Comparison of ENCODE assay signal across 8 cellular contexts in genomic region chr5:138337685-138338410, GRCh38. TPM values are rescaled to one million over a fixed set of nuclear protein-coding genes. Genes with fewer than 3 reads are reported as not detected.
A peak's percentile ranks its signal among the peaks of the same experiment; 100 is the strongest.
DNase-seq lines count a peak whose midpoint lies in the region; ATAC-seq, FAIRE-seq and TF ChIP-seq lines count a peak whose summit lies in the region.

Gene FAM53C, plus strand, starts transcription at chr5:138338266. Its CDS starts 3,070 bp downstream, at chr5:138341336.

- H3K9me3 ChIP-seq in HUES6 (ENCODE audit: control insufficient read depth, insufficient read depth, low read depth, low read length), result no peaks in the 10 kb centered on the region
- H3K9me3 ChIP-seq in OCI-LY7 (ENCODE audit: low read length), result no peaks in the 10 kb centered on the region
- H3K9me3 ChIP-seq in endothelial cell of umbilical vein (replicated peaks; ENCODE audit: control insufficient read depth, insufficient read depth, low read length), result no peaks in the 10 kb centered on the region
- no peaks in the 10 kb centered on the region for H3K9me3 ChIP-seq in mononuclear cell (ENCODE audit: low read depth, low read length)

- no TSS peak for BruUV-seq in Calu3 (replicated peaks; lab: Mats Ljungman, UMichigan)
- BruUV-seq in OCI-LY7 (replicated peaks; lab: Mats Ljungman, UMichigan), result no TSS peak
- no TSS peak for BruUV-seq in endothelial cell of umbilical vein (replicated peaks; lab: Mats Ljungman, UMichigan)

- H3K9me3 Mint-ChIP-seq in Calu3 (ENCODE audit: low read depth, unreplicated experiment), result no peaks in the 10 kb centered on the region

- peak; percentile 100 for TF ChIP-seq POLR2A in endothelial cell of umbilical vein (IDR thresholded peaks at IDR 0.05; ENCODE audit: low read depth, low read length)

- H3K27ac ChIP-seq in HUES6 (ENCODE audit: low read depth, low read length) (peak within 1 kb of the TSS; percentile 100), OCI-LY7 (ENCODE audit: low read depth, low read length, poor library complexity, severe bottlenecking) (peak within 1 kb of the TSS; percentile 67), endothelial cell of umbilical vein (ENCODE audit: insufficient read depth, low read depth, low read length) (peak within 1 kb of the TSS; percentile 81)

- no peak for TF ChIP-seq CTCF in Calu3 (IDR thresholded peaks at IDR 0.05; ENCODE audit: unreplicated experiment)
- TF ChIP-seq CTCF in OCI-LY7 (conservative IDR thresholded peaks at IDR 0.05; ENCODE audit: low read length), result 0 out of 2 replicates have a peak, but pooled peaks have one; percentile 23
- no peak for TF ChIP-seq CTCF in endothelial cell of umbilical vein (IDR thresholded peaks at IDR 0.05; ENCODE audit: extremely low read depth in 1 of 2, insufficient read depth in 1 of 2, low read depth in 1 of 2, low read length in 2 of 2)

- H3K4me3 Mint-ChIP-seq in Calu3 (ENCODE audit: low read depth, unreplicated experiment), result peak within 1 kb of the TSS; percentile 87

- peak within 1 kb of the TSS; percentile 99 for H3K27ac Mint-ChIP-seq in Calu3 (ENCODE audit: unreplicated experiment)

- H3K27me3 ChIP-seq in HUES6 (ENCODE audit: control insufficient read depth, insufficient read depth, low read length), result no peaks in the 10 kb centered on the region
- no peaks in the 10 kb centered on the region for H3K27me3 ChIP-seq in endothelial cell of umbilical vein (ENCODE audit: control insufficient read depth in 2 of 2, insufficient read depth in 2 of 2, low read length in 2 of 2)
- H3K27me3 ChIP-seq in mononuclear cell (ENCODE audit: insufficient read depth, low read length), result no peaks in the 10 kb centered on the region

- H4K20me1 ChIP-seq in OCI-LY7 (ENCODE audit: insufficient read depth, low read length) (peaks cover 16% of the 10 kb centered on the region; the same call in 1 of the 2 replicates), endothelial cell of umbilical vein (replicated peaks; ENCODE audit: control insufficient read depth, extremely low read depth, insufficient read depth, low read length) (no peaks in the 10 kb centered on the region)

- peaks cover 34% of the 10 kb centered on the region; the same call in 1 of the 2 replicates for H3K79me2 ChIP-seq in OCI-LY7 (ENCODE audit: insufficient read depth, low read depth, low read length)
- H3K79me2 ChIP-seq in endothelial cell of umbilical vein (ENCODE audit: control insufficient read depth, insufficient read depth, low read length), result peaks cover 34% of the 10 kb centered on the region

- dilution Hi-C loops in endothelial cell of umbilical vein (cut with MboI; ENCODE audit: extremely low pct_ligation_motif_present, low sequenced_read_pairs), result no loop called here

- peak; percentile 80 for ATAC-seq in GM21390 (IDR thresholded peaks at IDR 0.05; ENCODE audit: unreplicated experiment)

- intact Hi-C loops in Calu3 (cut with micrococcal nuclease; ENCODE audit: unreplicated experiment), result loop anchor here (5.0 kb wide), 1 partner anchor 116 kb away; no protein-coding TSS in a partner anchor
- intact Hi-C loops in OCI-LY7 (cut with micrococcal nuclease; ENCODE audit: unreplicated experiment), result loop anchor here (5.0 kb wide), 2 partner anchors 161 to 204 kb away; partner anchors contain the start of genes BRD8, ETF1 and KIF20A
- intact Hi-C loops in endothelial cell of umbilical vein (cut with micrococcal nuclease), result loop anchor here (1.0 to 5.0 kb wide), 2 partner anchors 14 to 116 kb away; partner anchors contain the start of gene KDM3B

- H3K9me2 ChIP-seq in OCI-LY7 (ENCODE audit: insufficient read depth, low read length), result no peaks in the 10 kb centered on the region

- H3K36me3 Mint-ChIP-seq in Calu3 (ENCODE audit: insufficient read depth, unreplicated experiment), result peaks cover 61% of the 10 kb centered on the region

- no peaks in the 10 kb centered on the region for H3K27me3 Mint-ChIP-seq in Calu3 (ENCODE audit: unreplicated experiment)

- peaks cover 26% of the 10 kb centered on the region for H3K36me3 ChIP-seq in HUES6 (ENCODE audit: control insufficient read depth, insufficient read depth, low read length)
- peaks cover 20% of the 10 kb centered on the region for H3K36me3 ChIP-seq in OCI-LY7 (ENCODE audit: insufficient read depth, low read length)
- peaks cover 0 to 3% of the 10 kb centered on the region in 2 experiments for H3K36me3 ChIP-seq in endothelial cell of umbilical vein (ENCODE audit: control insufficient read depth in 2 of 2, extremely low read depth in 1 of 2, insufficient read depth in 2 of 2, low read length in 2 of 2)

- H3K4me1 Mint-ChIP-seq in Calu3 (ENCODE audit: low read depth, unreplicated experiment), result peaks cover 10% of the 10 kb centered on the region

- H3K4me1 ChIP-seq in HUES6 (ENCODE audit: control insufficient read depth, insufficient read depth, low read length), result peaks cover 15% of the 10 kb centered on the region; the same call in 1 of the 2 replicates
- peaks cover 26% of the 10 kb centered on the region for H3K4me1 ChIP-seq in OCI-LY7 (ENCODE audit: insufficient read depth, low read length, poor library complexity, severe bottlenecking)
- H3K4me1 ChIP-seq in endothelial cell of umbilical vein (ENCODE audit: control insufficient read depth, extremely low read depth, insufficient read depth, low read length), result peaks cover 13% of the 10 kb centered on the region
- H3K4me1 ChIP-seq in mononuclear cell (ENCODE audit: insufficient read depth, low read length), result peaks cover 35% of the 10 kb centered on the region

- H3K9me1 ChIP-seq in endothelial cell of umbilical vein (replicated peaks; ENCODE audit: control insufficient read depth, extremely low read depth, insufficient read depth, low read length), result no peaks in the 10 kb centered on the region

- peak within 1 kb of the TSS; percentile 99 for H3K9ac ChIP-seq in HUES6 (ENCODE audit: low read length)
- H3K9ac ChIP-seq in endothelial cell of umbilical vein (replicated peaks; ENCODE audit: extremely low read depth, insufficient read depth, low read length), result peak within 1 kb of the TSS; percentile 81

- CTCF ChIA-PET in Calu3 (lab: Charles Lee), result interaction anchor here (0.6 to 3.6 kb wide), 4 partner anchors 15 to 831 kb away, joined by 3 to 54 read pairs (median 4); partner anchors contain the start of gene KDM3B
- CTCF ChIA-PET in OCI-LY7 (lab: Charles Lee; ENCODE audit: unreplicated experiment), result interaction anchor here (3.6 kb wide), 1 partner anchor 15 kb away, joined by 34 read pairs; the partner anchor contains the start of gene KDM3B
- CTCF ChIA-PET in endothelial cell of umbilical vein (lab: Charles Lee), result interaction anchor here (1.9 to 4.1 kb wide), 2 partner anchors 15 to 114 kb away, joined by 6 to 64 read pairs; partner anchors contain the start of gene KDM3B

- H2AFZ ChIP-seq in OCI-LY7 (ENCODE audit: low read length) (peak within 1 kb of the TSS; percentile 96), endothelial cell of umbilical vein (ENCODE audit: low read depth, low read length) (peak within 1 kb of the TSS; percentile 74)

- POLR2A ChIA-PET in OCI-LY7 (lab: Charles Lee), result interaction anchor here (0.6 to 6.1 kb wide), 5 partner anchors 9 to 256 kb away, joined by 3 to 102 read pairs (median 3); partner anchors contain the start of gene KDM3B
- POLR2A ChIA-PET in endothelial cell of umbilical vein (lab: Charles Lee), result interaction anchor here (0.5 to 4.3 kb wide), 7 partner anchors 12 to 160 kb away, joined by 3 to 58 read pairs (median 4); partner anchors contain the start of gene KDM3B

- peak within 1 kb of the TSS; percentile 99 for H3K4me2 ChIP-seq in OCI-LY7 (ENCODE audit: low read length)
- peak within 1 kb of the TSS; percentile 59 for H3K4me2 ChIP-seq in endothelial cell of umbilical vein (ENCODE audit: insufficient read depth, low read length)

- peak; percentile 90 for FAIRE-seq in endothelial cell of umbilical vein (lab: Jason Lieb, UNC)

- peak; percentile 97 for DNase-seq in Calu3
- DNase-seq in OCI-LY7 (ENCODE audit: low spot score), result peak; percentile 96
- DNase-seq in activated T-cell treated with anti-CD3 and anti-CD28 coated beads for 1 hour (ENCODE audit: low read depth), result peak; percentile 95
- DNase-seq in endothelial cell of umbilical vein (ENCODE audit: low read depth, low spot score), result peak; percentile 95
- peak; percentile 87 for DNase-seq in stimulated activated CD8-positive, alpha-beta memory T cell treated with anti-CD3 and anti-CD28 coated beads, Interleukin-2, amount 100 ng/mL, for 48 hours (ENCODE audit: low read depth in 2 of 2)

- H3K4me3 ChIP-seq in HUES6 (ENCODE audit: low read depth, low read length) (peak within 1 kb of the TSS; percentile 73), OCI-LY7 (ENCODE audit: low read depth, low read length, poor library complexity, severe bottlenecking) (peak within 1 kb of the TSS; percentile 89), endothelial cell of umbilical vein (replicated peaks in 1 of 3; ENCODE audit: insufficient read depth in 1 of 3, low read depth in 1 of 3, low read length in 3 of 3) (peak within 1 kb of the TSS; percentile 26 to 84 (median 62)), mononuclear cell (ENCODE audit: low read length) (peak within 1 kb of the TSS; percentile 81)

TF ChIP-seq in endothelial cell of umbilical vein, 7 proteins besides CTCF, POLR2A, EP300 and RAD21:
- TF ChIP-seq JUN (IDR thresholded peaks at IDR 0.05; ENCODE audit: borderline replicate concordance, insufficient read depth, insufficient read length, low read depth) (no peak), MYC (IDR thresholded peaks at IDR 0.05; ENCODE audit: low read depth, low read length) (no peak), EZH2 (IDR thresholded peaks at IDR 0.05; ENCODE audit: borderline replicate concordance, low read depth, low read length, severe bottlenecking) (no peak), POLR2AphosphoS5 (IDR thresholded peaks at IDR 0.05; ENCODE audit: insufficient read depth, low read depth, low read length) (peak; percentile 100)

RNA-seq across cellular contexts. Expression of gene FAM53C, which starts in this region (rescaled TPM):
- total RNA-seq in Calu3 (2022) (36.1 and 38.5 TPM in 2 replicates), OCI-LY7 (2022) (46.5 and 47.8 TPM in 2 replicates), endothelial cell of umbilical vein (34.2 and 37.4 TPM in 2 replicates), mononuclear cell (72.2 TPM)
- 38.4 and 42.3 TPM in 2 replicates for total RNA-seq in OCI-LY7 (2014; rRNA removed; shearing (Covaris generic))
- polyA plus RNA-seq in endothelial cell of umbilical vein, result 37.9 and 41.4 TPM in 2 replicates
- polyA plus RNA-seq in endothelial cell of umbilical vein (2011; cell fraction: cytosol; rRNA removed), result 28.2 and 28.6 TPM in 2 replicates
- 29.0 and 32.1 TPM in 2 replicates for polyA plus RNA-seq in endothelial cell of umbilical vein (2011; cell fraction: nucleus; rRNA removed)
- 24.5 and 25.4 TPM in 2 replicates for polyA plus RNA-seq in endothelial cell of umbilical vein (2012)
- polyA minus RNA-seq in endothelial cell of umbilical vein, result 41.0 and 46.1 TPM in 2 replicates
- polyA minus RNA-seq in endothelial cell of umbilical vein (2011; cell fraction: cytosol; rRNA and poly(A)+ RNA removed), result 17.6 TPM
- polyA minus RNA-seq in endothelial cell of umbilical vein (2011; cell fraction: nucleus; rRNA and poly(A)+ RNA removed), result 18.1 and 25.7 TPM in 2 replicates

Comparison
In these comparisons a context has a peak if more than half of its experiments do, and no peak if none do; other contexts are left out.
1. Peak in every context shown above with its lines: DNase-seq, ATAC-seq, H3K4me3 ChIP-seq and H3K27ac ChIP-seq.